Comparison of ENCODE assay signal across 8 cellular contexts in the genomic region with DNA sequence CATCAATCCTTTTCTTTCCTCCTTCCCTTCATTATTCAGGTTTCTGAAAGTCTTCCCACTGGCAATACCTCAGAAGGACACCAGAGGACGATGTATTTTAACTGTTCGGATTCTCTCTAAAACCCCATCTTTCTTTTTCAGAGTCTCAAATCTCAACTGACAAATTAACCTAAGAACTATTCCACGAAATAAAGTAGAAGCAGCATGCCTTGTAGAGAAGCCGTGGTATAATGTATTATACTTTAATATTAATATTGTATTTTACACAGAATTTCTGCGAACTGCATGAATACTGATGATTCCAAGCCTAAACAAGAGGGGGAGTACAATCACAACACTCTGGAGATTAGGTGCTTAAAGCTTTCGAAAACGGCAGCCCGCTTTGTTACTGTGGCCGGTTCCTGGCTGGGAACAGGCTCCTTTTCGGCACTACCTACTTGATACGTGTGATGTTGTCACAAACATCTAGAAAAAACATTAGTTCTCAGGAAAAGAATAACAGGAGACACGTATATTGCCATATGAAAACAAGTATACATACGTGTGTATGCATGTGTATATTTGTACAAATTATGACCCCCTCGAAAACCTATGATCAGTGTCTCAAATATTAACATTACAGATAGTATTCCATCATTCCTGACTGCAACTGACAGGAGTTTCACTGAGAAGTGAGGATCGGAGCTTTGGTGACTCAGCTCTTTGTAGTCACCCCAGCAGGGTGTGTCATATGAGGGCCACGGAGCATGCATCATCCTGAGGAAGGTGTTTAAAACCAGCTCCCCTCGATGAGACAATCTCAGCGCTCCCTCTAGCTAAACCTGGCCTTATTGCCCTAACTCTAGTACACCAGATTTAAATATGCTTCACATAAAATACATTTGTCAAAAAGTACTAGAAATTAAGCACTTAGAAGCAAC.
DNase-seq lines count a peak whose midpoint lies in the region; ATAC-seq and TF ChIP-seq lines count a peak whose summit lies in the region.

No MANE protein-coding gene starts in this region.

- H3K36me3 ChIP-seq in H7 (replicated peaks; ENCODE audit: control insufficient read depth, insufficient read depth, low read length) (no peaks in the 10 kb centered on the region), upper lobe of right lung (no peaks in the 10 kb centered on the region)

- H3K4me1 ChIP-seq in upper lobe of right lung: no peaks in the 10 kb centered on the region

- peak overlapping the region; percentile 10; the same call in 1 of the 2 replicates for H3K4me3 ChIP-seq in H7 (ENCODE audit: insufficient read depth, low read depth, low read length)
- H3K4me3 ChIP-seq in epithelial cell of esophagus (ENCODE audit: low read length): peak overlapping the region; percentile 43
- peak overlapping the region; percentile 38 for H3K4me3 ChIP-seq in upper lobe of right lung

- H3K4me3 Mint-ChIP-seq in T-cell: peak overlapping the region; percentile 50 to 69 (median 62)

- H3K4me1 Mint-ChIP-seq in T-cell: peaks cover 5 to 10% (median 9%) of the 10 kb centered on the region in 3 donors

- H3K27me3 Mint-ChIP-seq in T-cell: peaks cover 31 to 36% of the 10 kb centered on the region in 2 donors

- H3K36me3 Mint-ChIP-seq in T-cell: no peaks in the 10 kb centered on the region

- H3K9me3 Mint-ChIP-seq in T-cell: no peaks in the 10 kb centered on the region

- CTCF ChIA-PET in T-cell (lab: Charles Lee): interaction anchor here in 1 of 2 donors (0.6 to 1.4 kb wide), 4 partner anchors 503 to 1066 kb away, joined by 3 to 6 read pairs (median 4); no protein-coding TSS in a partner anchor

- ATAC-seq in T-cell (replicated peaks in 1 of 4) (peak; percentile 42 to 77 (median 52)), upper lobe of right lung (peak; percentile 63)

- peak overlapping the region; percentile 45 for H3K27ac ChIP-seq in upper lobe of right lung

- H3K9me3 ChIP-seq in upper lobe of right lung: no peaks in the 10 kb centered on the region

- TF ChIP-seq CTCF in epithelial cell of esophagus (IDR thresholded peaks at IDR 0.05; ENCODE audit: insufficient read depth, low read depth, low read length, missing control alignments) (peak; percentile 94), upper lobe of right lung (IDR thresholded peaks at IDR 0.05) (peak; percentile 81)

- no peak overlapping the region for H3K27ac Mint-ChIP-seq in T-cell

- POLR2A ChIA-PET in T-cell (lab: Charles Lee): no interaction called here

- no peaks in the 10 kb centered on the region for H3K27me3 ChIP-seq in H7 (ENCODE audit: control insufficient read depth, insufficient read depth, low read length)
- peaks cover 15% of the 10 kb centered on the region for H3K27me3 ChIP-seq in upper lobe of right lung

- intact Hi-C loops in upper lobe of right lung (cut with DNase I): loop anchor here (5.0 kb wide), 1 partner anchor 348 kb away; no protein-coding TSS in a partner anchor

- DNase-seq in NOMO-1 treated with DMSO at 0.1 percent for 48 hours (lab: John Stamatoyannopoulos, UW; ENCODE audit: unreplicated experiment) (peak; percentile 27), NOMO-1 treated with dmso at 0.1 percent for 144 hours (lab: John Stamatoyannopoulos, UW; ENCODE audit: unreplicated experiment) (no peak), H7 (peak; percentile 65), MV-4-11 (lab: John Stamatoyannopoulos, UW) (peak; percentile 1), T-cell (peak in 4 of 34 experiments; percentile 8 to 27 (median 14)), epithelial cell of esophagus (ENCODE audit: low read depth) (peak; percentile 98), midbrain (lab: John Stamatoyannopoulos, UW) (peak; percentile 58), upper lobe of right lung (no peak)

Comparison
In these comparisons a context has a peak if more than half of its experiments do, and no peak if none do; other contexts are left out.
1. DNase-seq: peak in NOMO-1 treated with DMSO at 0.1 percent for 48 hours (single experiment), H7 (single experiment), MV-4-11 (single experiment), epithelial cell of esophagus (single experiment) and midbrain (single experiment); none in NOMO-1 treated with dmso at 0.1 percent for 144 hours (single experiment) and upper lobe of right lung (single experiment).
2. Peak in every context shown above with its lines, with median percentiles within 50 percentile points of each other: H3K4me3 ChIP-seq.